Comparison of ENCODE assay signal across 20 cellular contexts in genomic region chr1:37620707-37621106, GRCh38. TPM values are rescaled to one million over a fixed set of nuclear protein-coding genes. Genes with fewer than 3 reads are reported as not detected.
"Had no signal": no experiment of that assay in that cellular context is flagged by ENCODE, and none has a peak within 500 bp of the region (broad histone marks: within the 10 kb centered on the region; RNA-seq: fewer than 3 reads in every experiment).

No MANE protein-coding gene starts in this region.

- H3K27ac Mint-ChIP-seq: activated CD4-positive, alpha-beta memory T cell treated with anti-CD3 and anti-CD28 coated beads for 36 hours; activated naive CD4-positive, alpha-beta T cell treated with anti-CD3 and anti-CD28 coated beads, Interleukin-2, amount 50 U/mL, for 72 hours; brain; endodermal cell; immature natural killer cell; naive B cell; type B pancreatic cell had no signal

- H3K4me3 ChIP-seq: lung, pancreas had no signal

- H3K36me3 ChIP-seq: pancreas had no signal

- H3K4me3 Mint-ChIP-seq: activated CD4-positive, alpha-beta memory T cell treated with anti-CD3 and anti-CD28 coated beads for 36 hours; activated T-cell treated with anti-CD3 and anti-CD28 coated beads, Interleukin-2, amount 50 U/mL, for 4 hours; brain; endodermal cell; immature natural killer cell; naive B cell; type B pancreatic cell had no signal

- H3K36me3 Mint-ChIP-seq: activated CD4-positive, alpha-beta memory T cell treated with anti-CD3 and anti-CD28 coated beads for 36 hours; activated naive CD4-positive, alpha-beta T cell treated with anti-CD3 and anti-CD28 coated beads, Interleukin-2, amount 50 U/mL, for 72 hours; brain; immature natural killer cell; naive B cell; type B pancreatic cell had no signal

- H3K27ac ChIP-seq: pancreas, VCaP had no signal

- H3K9me3 Mint-ChIP-seq: activated CD4-positive, alpha-beta memory T cell treated with anti-CD3 and anti-CD28 coated beads for 36 hours; activated naive CD4-positive, alpha-beta T cell treated with anti-CD3 and anti-CD28 coated beads, Interleukin-2, amount 50 U/mL, for 72 hours; activated T-cell treated with anti-CD3 and anti-CD28 coated beads, Interleukin-2, amount 50 U/mL, for 4 hours; endodermal cell; type B pancreatic cell had no signal

- H3K9me3 ChIP-seq: pancreas had no signal

- ATAC-seq: activated naive CD4-positive, alpha-beta T cell treated with anti-CD3 and anti-CD28 coated beads, Interleukin-2, amount 50 U/mL, for 72 hours; activated T-cell treated with anti-CD3 and anti-CD28 coated beads, Interleukin-2, amount 50 U/mL, for 4 hours; left cardiac atrium; pancreas had no signal

- H3K4me1 ChIP-seq: pancreas had no signal

- DNase-seq: activated CD4-positive, alpha-beta memory T cell treated with anti-CD3 and anti-CD28 coated beads for 36 hours; activated effector memory CD4-positive, alpha-beta T cell treated with anti-CD3 and anti-CD28 coated beads, Interleukin-2, amount 50 U/mL, for 16 hours; activated T-cell treated with anti-CD3 and anti-CD28 coated beads, Interleukin-2, amount 50 U/mL, for 4 hours; amygdala; cerebellar nuclear complex; endodermal cell; glutamatergic neuron; immature natural killer cell; left cardiac atrium; naive B cell; pancreas; stimulated activated CD4-positive, alpha-beta T cell treated with anti-CD3 and anti-CD28 coated beads, Interleukin-12 subunit alpha, Interleukin-12 subunit beta, amount 100 ng/mL, for 4 hours; stimulated activated CD4-positive, alpha-beta T cell treated with anti-CD3 and anti-CD28 coated beads, Interleukin-2, amount 100 ng/mL, for 48 hours; stimulated activated naive CD4-positive, alpha-beta T cell treated with Interleukin-2 at 50 U/mL for 16 hours had no signal

- H3K27me3 ChIP-seq: pancreas had no signal

- H3K4me1 Mint-ChIP-seq: brain, endodermal cell, immature natural killer cell, naive B cell had no signal

RNA-seq across cellular contexts. Expression of gene RSPO1, which starts 14.0 kb away (rescaled TPM):
- total RNA-seq: activated CD4-positive, alpha-beta memory T cell treated with anti-CD3 and anti-CD28 coated beads for 36 hours; activated naive CD4-positive, alpha-beta T cell treated with anti-CD3 and anti-CD28 coated beads, Interleukin-2, amount 50 U/mL, for 72 hours; activated T-cell treated with anti-CD3 and anti-CD28 coated beads, Interleukin-2, amount 50 U/mL, for 4 hours; dermis microvascular lymphatic vessel endothelial cell; endodermal cell had no signal
- polyA plus RNA-seq: immature natural killer cell had no signal
